17 cellular contexts compared by ENCODE assay signal in genomic region chr10:5988336-5988920, GRCh38. TPM values are rescaled to one million over a fixed set of nuclear protein-coding genes. Genes with fewer than 3 reads are reported as not detected.
DNase-seq lines count a peak whose midpoint lies in the region; ATAC-seq and TF ChIP-seq lines count a peak whose summit lies in the region.
"Had no signal": no experiment of that assay in that cellular context is flagged by ENCODE, and none has a peak within 500 bp of the region (broad histone marks: within the 10 kb centered on the region; RNA-seq: fewer than 3 reads in every experiment).

No MANE protein-coding gene starts in this region.

- no peak overlapping the region for H2AFZ ChIP-seq in neural progenitor cell (replicated peaks)

- peak overlapping the region; percentile 72 to 93 for H3K27ac Mint-ChIP-seq in natural killer cell treated with Interleukin-12 subunit alpha and Interleukin-12 subunit beta and Interleukin-15 and Interleukin-18, amount 100 ng/mL, for 72 hours
- H3K27ac Mint-ChIP-seq in natural killer cell: no peak overlapping the region
- H3K27ac Mint-ChIP-seq in activated T-helper 17 cell treated with anti-CD3 and anti-CD28 coated beads, Interleukin-2, amount 50 U/mL, for 72 hours: peak overlapping the region; percentile 52
- no peak overlapping the region for H3K27ac Mint-ChIP-seq in osteocyte (ENCODE audit: unreplicated experiment)
- no peak overlapping the region for H3K27ac Mint-ChIP-seq in neural progenitor cell
- H3K27ac Mint-ChIP-seq: activated CD4-positive, alpha-beta T cell treated with anti-CD3 and anti-CD28 coated beads, Interleukin-2, amount 10 ng/mL, durations not matched to agents 24 days and 14 days; activated naive CD4-positive, alpha-beta T cell treated with anti-CD3 and anti-CD28 coated beads, Interleukin-2, amount 10 ng/mL, durations not matched to agents 7 days and 5 days had no signal

- H3K9me3 ChIP-seq in vagina (no peaks in the 10 kb centered on the region), neural progenitor cell (ENCODE audit: low read depth) (no peaks in the 10 kb centered on the region)

- intact Hi-C loops in natural killer cell (cut with micrococcal nuclease): no loop called here
- intact Hi-C loops in vagina (cut with DNase I): no loop called here

- no peak overlapping the region for H3K4me2 ChIP-seq in neural progenitor cell
- H3K4me2 ChIP-seq: smooth muscle cell had no signal

- DNase-seq in natural killer cell treated with Interleukin-12 subunit alpha and Interleukin-12 subunit beta and Interleukin-15 and Interleukin-18, amount 100 ng/mL, for 72 hours (ENCODE audit: low spot score): no peak
- DNase-seq in natural killer cell (no peak), osteocyte (ENCODE audit: extremely low spot score, unreplicated experiment) (peak; percentile 32), vagina (ENCODE audit: extremely low spot score in 2 of 2) (peak in 1 of 2 donors; percentile 77), KG1 (lab: John Stamatoyannopoulos, UW) (no peak), neural progenitor cell (ENCODE audit: low spot score) (no peak)
- DNase-seq: ACHN; activated CD4-positive, alpha-beta T cell treated with anti-CD3 and anti-CD28 coated beads, Interleukin-2, amount 10 ng/mL, durations not matched to agents 24 days and 14 days; activated naive CD4-positive, alpha-beta T cell treated with anti-CD3 and anti-CD28 coated beads, Interleukin-2, amount 10 ng/mL, durations not matched to agents 7 days and 5 days; NCI-H187; NCI-H526 treated with DMSO at 0.1 percent for 48 hours; SIG-M5; stimulated activated naive CD4-positive, alpha-beta T cell treated with Interleukin-2 at 50 U/mL for 16 hours had no signal

- H3K9me3 Mint-ChIP-seq in natural killer cell treated with Interleukin-12 subunit alpha and Interleukin-12 subunit beta and Interleukin-15 and Interleukin-18, amount 100 ng/mL, for 72 hours: peaks cover 5% of the 10 kb centered on the region
- H3K9me3 Mint-ChIP-seq in natural killer cell: peaks cover 0 to 4% of the 10 kb centered on the region in 2 donors
- H3K9me3 Mint-ChIP-seq in activated T-helper 17 cell treated with anti-CD3 and anti-CD28 coated beads, Interleukin-2, amount 50 U/mL, for 72 hours: peaks cover 6% of the 10 kb centered on the region
- H3K9me3 Mint-ChIP-seq in osteocyte (ENCODE audit: unreplicated experiment): peaks cover 16% of the 10 kb centered on the region
- peaks cover 18% of the 10 kb centered on the region for H3K9me3 Mint-ChIP-seq in neural progenitor cell

- no peak for TF ChIP-seq CTCF in natural killer cell (IDR thresholded peaks at IDR 0.05)
- TF ChIP-seq CTCF in osteocyte (IDR thresholded peaks at IDR 0.05): no peak
- TF ChIP-seq CTCF in vagina (IDR thresholded peaks at IDR 0.05): no peak
- TF ChIP-seq CTCF in neural progenitor cell (IDR thresholded peaks at IDR 0.05): no peak

- H3K36me3 ChIP-seq in vagina (no peaks in the 10 kb centered on the region), neural progenitor cell (peaks cover 5% of the 10 kb centered on the region)

- peaks cover 11 to 16% of the 10 kb centered on the region in 2 donors for H3K4me1 Mint-ChIP-seq in natural killer cell treated with Interleukin-12 subunit alpha and Interleukin-12 subunit beta and Interleukin-15 and Interleukin-18, amount 100 ng/mL, for 72 hours (ENCODE audit: low read depth in 2 of 2)
- H3K4me1 Mint-ChIP-seq in natural killer cell (peaks cover 0 to 10% of the 10 kb centered on the region in 2 donors), osteocyte (ENCODE audit: unreplicated experiment) (no peaks in the 10 kb centered on the region), neural progenitor cell (no peaks in the 10 kb centered on the region)
- H3K4me1 Mint-ChIP-seq in activated T-helper 17 cell treated with anti-CD3 and anti-CD28 coated beads, Interleukin-2, amount 50 U/mL, for 72 hours: peaks cover 16% of the 10 kb centered on the region

- TF ChIP-seq POLR2A in vagina (IDR thresholded peaks at IDR 0.05): no peak

- H3K27me3 ChIP-seq in vagina (no peaks in the 10 kb centered on the region), neural progenitor cell (no peaks in the 10 kb centered on the region)
- H3K27me3 ChIP-seq: BLaER1 treated with 17β-estradiol and CSF1 and Interleukin-3, amounts not matched to agents 10 nM and 100 nM had no signal

- H3K79me2 ChIP-seq in neural progenitor cell (ENCODE audit: low read depth): no peaks in the 10 kb centered on the region

- no peaks in the 10 kb centered on the region for H4K20me1 ChIP-seq in neural progenitor cell (ENCODE audit: low read depth)
- H4K20me1 ChIP-seq: BLaER1 treated with 17β-estradiol and CSF1 and Interleukin-3, amounts not matched to agents 10 nM and 100 nM had no signal

- H3F3A ChIP-seq in neural progenitor cell (ENCODE audit: low read depth): no peaks in the 10 kb centered on the region

- H3K27ac ChIP-seq in vagina: peak overlapping the region; percentile 81
- no peak overlapping the region for H3K27ac ChIP-seq in neural progenitor cell
- H3K27ac ChIP-seq: BLaER1 treated with 17β-estradiol and CSF1 and Interleukin-3, amounts not matched to agents 10 nM and 100 nM had no signal

- H3K36me3 Mint-ChIP-seq in natural killer cell treated with Interleukin-12 subunit alpha and Interleukin-12 subunit beta and Interleukin-15 and Interleukin-18, amount 100 ng/mL, for 72 hours: peaks cover 16% of the 10 kb centered on the region
- H3K36me3 Mint-ChIP-seq in natural killer cell (peaks cover 5% of the 10 kb centered on the region), osteocyte (ENCODE audit: unreplicated experiment) (no peaks in the 10 kb centered on the region), neural progenitor cell (no peaks in the 10 kb centered on the region)
- no peaks in the 10 kb centered on the region for H3K36me3 Mint-ChIP-seq in activated T-helper 17 cell treated with anti-CD3 and anti-CD28 coated beads, Interleukin-2, amount 50 U/mL, for 72 hours (ENCODE audit: low read depth)

- H3K4me3 ChIP-seq in vagina (no peak overlapping the region), neural progenitor cell (no peak overlapping the region)
- H3K4me3 ChIP-seq: BLaER1 treated with 17β-estradiol and CSF1 and Interleukin-3, amounts not matched to agents 10 nM and 100 nM; smooth muscle cell had no signal

- no peak overlapping the region for H3K9ac ChIP-seq in neural progenitor cell
- H3K9ac ChIP-seq: BLaER1 treated with 17β-estradiol and CSF1 and Interleukin-3, amounts not matched to agents 10 nM and 100 nM had no signal

- peaks cover 10 to 12% of the 10 kb centered on the region in 2 donors for H3K27me3 Mint-ChIP-seq in natural killer cell treated with Interleukin-12 subunit alpha and Interleukin-12 subunit beta and Interleukin-15 and Interleukin-18, amount 100 ng/mL, for 72 hours
- H3K27me3 Mint-ChIP-seq in natural killer cell (ENCODE audit: low read depth in 2 of 2) (peaks cover 5 to 13% of the 10 kb centered on the region in 2 donors), osteocyte (ENCODE audit: unreplicated experiment) (peaks cover 57% of the 10 kb centered on the region), neural progenitor cell (ENCODE audit: insufficient read depth, low read depth) (peaks cover 3% of the 10 kb centered on the region)
- H3K27me3 Mint-ChIP-seq in activated T-helper 17 cell treated with anti-CD3 and anti-CD28 coated beads, Interleukin-2, amount 50 U/mL, for 72 hours: peaks cover 4% of the 10 kb centered on the region

- H3K4me3 Mint-ChIP-seq in natural killer cell treated with Interleukin-12 subunit alpha and Interleukin-12 subunit beta and Interleukin-15 and Interleukin-18, amount 100 ng/mL, for 72 hours: peak overlapping the region; percentile 61
- no peak overlapping the region for H3K4me3 Mint-ChIP-seq in natural killer cell
- H3K4me3 Mint-ChIP-seq in activated T-helper 17 cell treated with anti-CD3 and anti-CD28 coated beads, Interleukin-2, amount 50 U/mL, for 72 hours: peak overlapping the region; percentile 32
- no peak overlapping the region for H3K4me3 Mint-ChIP-seq in osteocyte (ENCODE audit: unreplicated experiment)
- H3K4me3 Mint-ChIP-seq in neural progenitor cell: no peak overlapping the region
- H3K4me3 Mint-ChIP-seq: activated CD4-positive, alpha-beta T cell treated with anti-CD3 and anti-CD28 coated beads, Interleukin-2, amount 10 ng/mL, durations not matched to agents 24 days and 14 days; activated naive CD4-positive, alpha-beta T cell treated with anti-CD3 and anti-CD28 coated beads, Interleukin-2, amount 10 ng/mL, durations not matched to agents 7 days and 5 days had no signal

- no peak for ATAC-seq in natural killer cell treated with Interleukin-12 subunit alpha and Interleukin-12 subunit beta and Interleukin-15 and Interleukin-18, amount 100 ng/mL, for 72 hours
- ATAC-seq in natural killer cell (no peak), HG03439 (IDR thresholded peaks at IDR 0.05; ENCODE audit: unreplicated experiment) (no peak)
- ATAC-seq in activated T-helper 17 cell treated with anti-CD3 and anti-CD28 coated beads, Interleukin-2, amount 50 U/mL, for 72 hours (replicated peaks): no peak

- peaks cover 32% of the 10 kb centered on the region for H3K4me1 ChIP-seq in vagina
- no peaks in the 10 kb centered on the region for H3K4me1 ChIP-seq in neural progenitor cell

RNA-seq across cellular contexts. Expression of gene IL15RA, which starts 11.1 kb away (rescaled TPM):
- total RNA-seq in natural killer cell treated with Interleukin-12 subunit alpha and Interleukin-12 subunit beta and Interleukin-15 and Interleukin-18, amount 100 ng/mL, for 72 hours: 100 to 1,000 TPM in 1 of 2 donors, 10 to 100 TPM in 1; 56.7 to 125 TPM
- 10 to 100 TPM; 10.7 to 11.8 (median 11.3) TPM for total RNA-seq in natural killer cell
- 10 to 100 TPM; 25.5 to 28.2 TPM for total RNA-seq in activated T-helper 17 cell treated with anti-CD3 and anti-CD28 coated beads, Interleukin-2, amount 50 U/mL, for 72 hours
- total RNA-seq in osteocyte: 0.40 and 0.44 TPM in 2 replicates
- 41.0 TPM for total RNA-seq in vagina
- not detected in 2 replicates for total RNA-seq in neural progenitor cell (ENCODE audit: low replicate concordance)

Comparison
In these comparisons a context has a peak if more than half of its experiments do, and no peak if none do; other contexts are left out.
1. H3K27ac Mint-ChIP-seq: peak in natural killer cell treated with Interleukin-12 subunit alpha and Interleukin-12 subunit beta and Interleukin-15 and Interleukin-18, amount 100 ng/mL, for 72 hours (2 of 2) and activated T-helper 17 cell treated with anti-CD3 and anti-CD28 coated beads, Interleukin-2, amount 50 U/mL, for 72 hours (single experiment); none in natural killer cell (0 of 2), osteocyte (single experiment) and neural progenitor cell (single experiment).
2. H3K4me3 Mint-ChIP-seq: peak in natural killer cell treated with Interleukin-12 subunit alpha and Interleukin-12 subunit beta and Interleukin-15 and Interleukin-18, amount 100 ng/mL, for 72 hours (single experiment) and activated T-helper 17 cell treated with anti-CD3 and anti-CD28 coated beads, Interleukin-2, amount 50 U/mL, for 72 hours (single experiment); none in natural killer cell (single experiment), osteocyte (single experiment) and neural progenitor cell (single experiment).